1 cellular context compared by ENCODE assay signal in genomic region chr2:207506426-207506825, GRCh38.
TF ChIP-seq lines count a peak whose summit lies in the region.

No MANE protein-coding gene starts in this region.

TF ChIP-seq in SK-N-SH, 30 proteins besides CTCF, POLR2A, EP300 and RAD21 (continued from another document):
- TF ChIP-seq FOSL2 (IDR thresholded peaks at IDR 0.05; ENCODE audit: borderline replicate concordance, low read depth) (no peak), REST (IDR thresholded peaks at IDR 0.05; ENCODE audit: low read depth, low read length) (no peak)
TF ChIP-seq in SK-N-SH: peak in this region for 0.
